Comparison of ENCODE assay signal across 1 cellular context in the genomic region with DNA sequence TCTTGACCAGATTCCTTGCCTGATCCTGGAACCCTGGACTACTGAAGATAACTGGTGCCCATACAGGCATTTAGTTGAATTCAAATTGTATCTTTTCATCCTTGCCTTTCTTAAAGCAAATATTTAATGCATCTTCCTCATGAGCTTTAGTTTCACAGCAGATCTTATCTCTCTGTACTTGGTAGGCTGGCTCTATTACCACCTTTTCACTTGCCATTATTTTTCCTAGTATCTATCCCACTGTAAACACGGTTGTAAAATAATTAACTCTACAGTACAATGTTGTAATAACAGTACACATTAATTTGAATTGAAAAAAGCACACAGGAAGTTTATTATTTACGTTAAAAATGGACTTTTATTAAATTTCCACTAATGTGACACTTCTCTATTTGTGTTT.
TF ChIP-seq lines count a peak whose summit lies in the region.

No MANE protein-coding gene starts in this region.

TF ChIP-seq in HepG2, 621 proteins besides CTCF, POLR2A, EP300 and RAD21 (continued from another document):
- TF ChIP-seq GATA4 (IDR thresholded peaks at IDR 0.05; ENCODE audit: borderline replicate concordance, low read depth), result no peak
- TF ChIP-seq, protein P1, sequence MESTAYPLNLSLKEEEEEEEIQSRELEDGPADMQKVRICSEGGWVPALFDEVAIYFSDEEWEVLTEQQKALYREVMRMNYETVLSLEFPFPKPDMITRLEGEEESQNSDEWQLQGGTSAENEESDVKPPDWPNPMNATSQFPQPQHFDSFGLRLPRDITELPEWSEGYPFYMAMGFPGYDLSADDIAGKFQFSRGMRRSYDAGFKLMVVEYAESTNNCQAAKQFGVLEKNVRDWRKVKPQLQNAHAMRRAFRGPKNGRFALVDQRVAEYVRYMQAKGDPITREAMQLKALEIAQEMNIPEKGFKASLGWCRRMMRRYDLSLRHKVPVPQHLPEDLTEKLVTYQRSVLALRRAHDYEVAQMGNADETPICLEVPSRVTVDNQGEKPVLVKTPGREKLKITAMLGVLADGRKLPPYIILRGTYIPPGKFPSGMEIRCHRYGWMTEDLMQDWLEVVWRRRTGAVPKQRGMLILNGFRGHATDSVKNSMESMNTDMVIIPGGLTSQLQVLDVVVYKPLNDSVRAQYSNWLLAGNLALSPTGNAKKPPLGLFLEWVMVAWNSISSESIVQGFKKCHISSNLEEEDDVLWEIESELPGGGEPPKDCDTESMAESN (CRISPR knock-in tag; conservative IDR thresholded peaks at IDR 0.05), result no peak
- no peak for TF ChIP-seq SNAPC2 (CRISPR knock-in tag; IDR thresholded peaks at IDR 0.05)
- no peak for TF ChIP-seq ZNF687 (CRISPR knock-in tag; IDR thresholded peaks at IDR 0.05)
- no peak for TF ChIP-seq DDIT3 (CRISPR knock-in tag; IDR thresholded peaks at IDR 0.05)
- no peak for TF ChIP-seq MED1 (CRISPR knock-in tag; IDR thresholded peaks at IDR 0.05)
- TF ChIP-seq, protein P2, sequence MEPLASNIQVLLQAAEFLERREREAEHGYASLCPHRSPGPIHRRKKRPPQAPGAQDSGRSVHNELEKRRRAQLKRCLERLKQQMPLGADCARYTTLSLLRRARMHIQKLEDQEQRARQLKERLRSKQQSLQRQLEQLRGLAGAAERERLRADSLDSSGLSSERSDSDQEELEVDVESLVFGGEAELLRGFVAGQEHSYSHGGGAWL (CRISPR knock-in tag; IDR thresholded peaks at IDR 0.05), result no peak
- no peak for TF ChIP-seq ZSCAN22 (CRISPR knock-in tag; IDR thresholded peaks at IDR 0.05)
- no peak for TF ChIP-seq ZNF3 (CRISPR knock-in tag; IDR thresholded peaks at IDR 0.05)
- TF ChIP-seq ZNF160 (CRISPR knock-in tag; IDR thresholded peaks at IDR 0.05), result no peak
